21 cellular contexts compared by ENCODE assay signal in genomic region chr1:170445096-170445495, GRCh38.
DNase-seq lines count a peak whose midpoint lies in the region; ATAC-seq and TF ChIP-seq lines count a peak whose summit lies in the region.
"Had no signal": no experiment of that assay in that cellular context is flagged by ENCODE, and none has a peak within 500 bp of the region (broad histone marks: within the 10 kb centered on the region; RNA-seq: fewer than 3 reads in every experiment).

No MANE protein-coding gene starts in this region.

- no peaks in the 10 kb centered on the region for H3K79me2 ChIP-seq in mammary epithelial cell (ENCODE audit: insufficient read depth, low read length)

- in situ Hi-C loops in mammary epithelial cell (cut with MboI; ENCODE audit: low sequenced_read_pairs in 2 of 2), result no loop called here

- TF ChIP-seq POLR2A in gastroesophageal sphincter (IDR thresholded peaks at IDR 0.05), result no peak

- no peaks in the 10 kb centered on the region; the same call in 1 of the 2 replicates for H3K27me3 Mint-ChIP-seq in HFFc6 (ENCODE audit: insufficient read depth)
- H3K27me3 Mint-ChIP-seq in activated CD4-positive, alpha-beta T cell treated with anti-CD3 and anti-CD28 coated beads, Interleukin-2, amount 10 ng/mL, durations not matched to agents 7 days and 5 days, result no peaks in the 10 kb centered on the region
- H3K27me3 Mint-ChIP-seq: memory B cell had no signal

- DNase-seq in AG08396 (ENCODE audit: low spot score) (peak; percentile 33), HFFc6 (peak; percentile 77), mammary epithelial cell (peak; percentile 59), NCI-H2171 treated with DMSO at 0.1 percent for 48 hours (lab: John Stamatoyannopoulos, UW) (no peak)
- no peak for DNase-seq in activated CD4-positive, alpha-beta T cell treated with anti-CD3 and anti-CD28 coated beads, Interleukin-2, amount 10 ng/mL, durations not matched to agents 7 days and 5 days
- no peak for DNase-seq in activated effector memory CD4-positive, alpha-beta T cell treated with Interleukin-2 at 50 U/mL for 16 hours
- DNase-seq: activated CD4-positive, alpha-beta T cell treated with anti-CD3 and anti-CD28 coated beads, Interleukin-2, amount 50 U/mL, for 4 hours; activated T-cell treated with anti-CD3 and anti-CD28 coated beads, Interleukin-2, amount 50 U/mL, for 24 hours; Calu3; GF-D8; H9; heart left ventricle; MM.1S; NCI-H187 treated with DMSO at 0.1 percent for 48 hours; NCI-H524; nephron progenitor cell; stimulated activated CD4-positive, alpha-beta T cell treated with anti-CD3 and anti-CD28 coated beads, Interleukin-2, amount 100 ng/mL, for 24 hours; substantia nigra had no signal

- H3K27me3 ChIP-seq in mammary epithelial cell (ENCODE audit: insufficient read depth, low read length) (peaks cover 4% of the 10 kb centered on the region), gastroesophageal sphincter (no peaks in the 10 kb centered on the region)
- H3K27me3 ChIP-seq: heart left ventricle had no signal

- no peak overlapping the region for H2AFZ ChIP-seq in mammary epithelial cell (ENCODE audit: low read depth, low read length)

- H3K4me1 ChIP-seq in mammary epithelial cell (ENCODE audit: insufficient read depth, low read length) (peaks cover 8% of the 10 kb centered on the region), gastroesophageal sphincter (no peaks in the 10 kb centered on the region)
- H3K4me1 ChIP-seq: heart left ventricle had no signal

- no peaks in the 10 kb centered on the region for H4K20me1 ChIP-seq in mammary epithelial cell (ENCODE audit: insufficient read depth, low read length)

- WGBS in mammary epithelial cell (ENCODE audit: low coverage, missing lambda C conversion rate), result 57% methylated on average over 3 of the region's 3 CpGs
- WGBS in gastroesophageal sphincter (ENCODE audit: low coverage in 1 of 2), 2 donors, result 38 to 62% methylated on average over 3 of the region's 3 CpGs

- H3K27ac Mint-ChIP-seq in HFFc6, result peak overlapping the region; percentile 45; the same call in 1 of the 2 replicates
- H3K27ac Mint-ChIP-seq in activated CD4-positive, alpha-beta T cell treated with anti-CD3 and anti-CD28 coated beads, Interleukin-2, amount 10 ng/mL, durations not matched to agents 7 days and 5 days, result no peak overlapping the region
- H3K27ac Mint-ChIP-seq: activated T-cell treated with anti-CD3 and anti-CD28 coated beads, Interleukin-2, amount 50 U/mL, for 24 hours; H9; memory B cell; nephron progenitor cell had no signal

- no peak overlapping the region for H3K4me3 Mint-ChIP-seq in HFFc6
- no peak overlapping the region for H3K4me3 Mint-ChIP-seq in activated CD4-positive, alpha-beta T cell treated with anti-CD3 and anti-CD28 coated beads, Interleukin-2, amount 10 ng/mL, durations not matched to agents 7 days and 5 days
- H3K4me3 Mint-ChIP-seq: activated T-cell treated with anti-CD3 and anti-CD28 coated beads, Interleukin-2, amount 50 U/mL, for 24 hours; H9; memory B cell; nephron progenitor cell had no signal

- H3K4me3 ChIP-seq in mammary epithelial cell (replicated peaks in 1 of 3; ENCODE audit: insufficient read depth in 1 of 3, low read depth in 2 of 3, low read length in 3 of 3) (no peak overlapping the region), gastroesophageal sphincter (no peak overlapping the region)
- H3K4me3 ChIP-seq: heart left ventricle had no signal

- H3K9me3 ChIP-seq in mammary epithelial cell (replicated peaks; ENCODE audit: insufficient read depth, low read length) (no peaks in the 10 kb centered on the region), gastroesophageal sphincter (no peaks in the 10 kb centered on the region)

- POLR2A ChIA-PET in activated CD4-positive, alpha-beta T cell treated with anti-CD3 and anti-CD28 coated beads, Interleukin-2, amount 10 ng/mL, durations not matched to agents 7 days and 5 days (lab: Charles Lee), result interaction anchor here (0.7 kb wide), 1 partner anchor 585 kb away, joined by 3 read pairs; no protein-coding TSS in a partner anchor

- H3K9ac ChIP-seq in mammary epithelial cell (ENCODE audit: insufficient read depth, low read length), result no peak overlapping the region

- no peak overlapping the region for H3K27ac ChIP-seq in mammary epithelial cell (ENCODE audit: insufficient read depth, low read depth, low read length)
- no peak overlapping the region for H3K27ac ChIP-seq in gastroesophageal sphincter
- H3K27ac ChIP-seq: heart left ventricle had no signal

- H3K36me3 Mint-ChIP-seq in HFFc6 (ENCODE audit: low read depth), result peaks cover 7% of the 10 kb centered on the region; the same call in 1 of the 2 replicates
- no peaks in the 10 kb centered on the region for H3K36me3 Mint-ChIP-seq in activated CD4-positive, alpha-beta T cell treated with anti-CD3 and anti-CD28 coated beads, Interleukin-2, amount 10 ng/mL, durations not matched to agents 7 days and 5 days (ENCODE audit: low read depth)
- H3K36me3 Mint-ChIP-seq: memory B cell had no signal

- CTCF ChIA-PET in mammary epithelial cell (lab: Charles Lee; ENCODE audit: low non-redundant PET), result no interaction called here
- CTCF ChIA-PET in activated CD4-positive, alpha-beta T cell treated with anti-CD3 and anti-CD28 coated beads, Interleukin-2, amount 10 ng/mL, durations not matched to agents 7 days and 5 days (lab: Charles Lee), result no interaction called here

- no TSS peak for BruUV-seq in mammary epithelial cell (replicated peaks; lab: Mats Ljungman, UMichigan)

- TF ChIP-seq CTCF in HFFc6 (IDR thresholded peaks at IDR 0.05), result no peak
- TF ChIP-seq CTCF in mammary epithelial cell (conservative IDR thresholded peaks at IDR 0.05 in 1 of 2, IDR thresholded peaks at IDR 0.05 in 1 of 2; ENCODE audit: extremely low read depth in 1 of 2, insufficient read depth in 1 of 2, low read depth in 1 of 2, low read length in 2 of 2), result no peak
- TF ChIP-seq CTCF in gastroesophageal sphincter (IDR thresholded peaks at IDR 0.05), result no peak

- dilution Hi-C loops in mammary epithelial cell (cut with HindIII; ENCODE audit: low sequenced_read_pairs), result no loop called here

- TF ChIP-seq EP300 in gastroesophageal sphincter (IDR thresholded peaks at IDR 0.05), result no peak

- peaks cover 29% of the 10 kb centered on the region for H3K4me1 Mint-ChIP-seq in HFFc6 (ENCODE audit: low read depth)
- H3K4me1 Mint-ChIP-seq in activated CD4-positive, alpha-beta T cell treated with anti-CD3 and anti-CD28 coated beads, Interleukin-2, amount 10 ng/mL, durations not matched to agents 7 days and 5 days, result no peaks in the 10 kb centered on the region
- H3K4me1 Mint-ChIP-seq: memory B cell had no signal

- H3K4me2 ChIP-seq in mammary epithelial cell (ENCODE audit: insufficient read depth, low read depth, low read length), result no peak overlapping the region

- ATAC-seq in gastroesophageal sphincter (peak; percentile 77), GM19023 (IDR thresholded peaks at IDR 0.05; ENCODE audit: unreplicated experiment) (no peak)

- H3K36me3 ChIP-seq in mammary epithelial cell (ENCODE audit: insufficient read depth, low read length) (no peaks in the 10 kb centered on the region), gastroesophageal sphincter (no peaks in the 10 kb centered on the region)
- H3K36me3 ChIP-seq: heart left ventricle had no signal

- intact Hi-C loops in mammary epithelial cell (cut with micrococcal nuclease), result loop anchor here (5.0 to 10.0 kb wide), 2 partner anchors 87 to 220 kb away; partner anchors contain the start of genes GORAB and PRRX1

- no peaks in the 10 kb centered on the region for H3K9me3 Mint-ChIP-seq in HFFc6
- H3K9me3 Mint-ChIP-seq in activated CD4-positive, alpha-beta T cell treated with anti-CD3 and anti-CD28 coated beads, Interleukin-2, amount 10 ng/mL, durations not matched to agents 7 days and 5 days, result no peaks in the 10 kb centered on the region
- H3K9me3 Mint-ChIP-seq: H9, memory B cell had no signal

Comparison
In these comparisons a context has a peak if more than half of its experiments do, and no peak if none do; other contexts are left out.
1. DNase-seq: peak in AG08396 (single experiment), HFFc6 (single experiment) and mammary epithelial cell (single experiment); none in activated CD4-positive, alpha-beta T cell treated with anti-CD3 and anti-CD28 coated beads, Interleukin-2, amount 10 ng/mL, durations not matched to agents 7 days and 5 days (single experiment), NCI-H2171 treated with DMSO at 0.1 percent for 48 hours (single experiment) and activated effector memory CD4-positive, alpha-beta T cell treated with Interleukin-2 at 50 U/mL for 16 hours (single experiment).